16 cellular contexts compared by ENCODE assay signal in genomic region chr12:112627851-112628250, GRCh38.
DNase-seq lines count a peak whose midpoint lies in the region; ATAC-seq and TF ChIP-seq lines count a peak whose summit lies in the region.
"Had no signal": no experiment of that assay in that cellular context is flagged by ENCODE, and none has a peak within 500 bp of the region (broad histone marks: within the 10 kb centered on the region; RNA-seq: fewer than 3 reads in every experiment).

No MANE protein-coding gene starts in this region.

- H3K36me3 ChIP-seq in BLaER1 treated with 17β-estradiol and CSF1 and Interleukin-3, amounts not matched to agents 10 nM and 100 nM: no peaks in the 10 kb centered on the region
- no peaks in the 10 kb centered on the region for H3K36me3 ChIP-seq in mesendoderm (ENCODE audit: control insufficient read depth, insufficient read depth, low read length)

- in situ Hi-C loops in KBM-7 (cut with MboI; ENCODE audit: low pct_unique_long_range_greater_than_20kb, low sequenced_read_pairs): no loop called here

- no peak overlapping the region for H2BK5ac ChIP-seq in mesendoderm (ENCODE audit: low read length)

- no peak overlapping the region for H3K56ac ChIP-seq in mesendoderm (ENCODE audit: low read length)

- H3K27ac Mint-ChIP-seq in WTC11: no peak overlapping the region; the same call in 1 of the 2 replicates
- H3K27ac Mint-ChIP-seq: CD4-positive, CD25-positive, alpha-beta regulatory T cell; CD8-positive, alpha-beta memory T cell; GM23338 had no signal

- peaks cover 9% of the 10 kb centered on the region for H3K36me3 Mint-ChIP-seq in WTC11
- H3K36me3 Mint-ChIP-seq: CD4-positive, CD25-positive, alpha-beta regulatory T cell; CD8-positive, alpha-beta memory T cell had no signal

- no peaks in the 10 kb centered on the region for H4K20me1 ChIP-seq in BLaER1 treated with 17β-estradiol and CSF1 and Interleukin-3, amounts not matched to agents 10 nM and 100 nM

- WGBS in mesendoderm (ENCODE audit: extremely low coverage, insufficient coverage, low lambda C conversion rate): no CpG with 5 or more reads among the region's 7 CpGs

- no peak overlapping the region for H2AK5ac ChIP-seq in mesendoderm (ENCODE audit: low read length)

- POLR2A ChIA-PET in WTC11 (lab: Charles Lee): no interaction called here

- H3K27me3 Mint-ChIP-seq in WTC11 (ENCODE audit: low read depth): peaks cover 6% of the 10 kb centered on the region

- no peak overlapping the region for H3K4me3 Mint-ChIP-seq in WTC11
- H3K4me3 Mint-ChIP-seq: CD4-positive, CD25-positive, alpha-beta regulatory T cell; CD8-positive, alpha-beta memory T cell; GM23338 had no signal

- no peak overlapping the region for H4K8ac ChIP-seq in mesendoderm (ENCODE audit: low read depth, low read length)

- H2BK15ac ChIP-seq in mesendoderm (replicated peaks; ENCODE audit: low read depth): no peak overlapping the region

- H3K27ac ChIP-seq in BLaER1 treated with 17β-estradiol and CSF1 and Interleukin-3, amounts not matched to agents 10 nM and 100 nM: peak overlapping the region in 8 of 11 experiments; percentile 47 to 82 (median 71); a peak in 16 of 22 replicates
- H3K27ac ChIP-seq in mesendoderm (ENCODE audit: low read depth, low read length): no peak overlapping the region

- DNase-seq in KBM-7 (peak; percentile 11), WTC11 (ENCODE audit: low spot score) (no peak), mesendoderm (peak; percentile 38), retina (no peak)
- DNase-seq: 8988T; C1 segment of cervical spinal cord; Caco-2; CD4-positive, CD25-positive, alpha-beta regulatory T cell; CD8-positive, alpha-beta memory T cell; GDM1; HCEC 1CT; IMR-90 had no signal

- no peak overlapping the region for H3K23ac ChIP-seq in mesendoderm (ENCODE audit: low read length)

- H3K4ac ChIP-seq in mesendoderm (ENCODE audit: low read depth, low read length): no peak overlapping the region

- no peaks in the 10 kb centered on the region for H3K79me1 ChIP-seq in mesendoderm (ENCODE audit: low read length)

- peaks cover 11% of the 10 kb centered on the region for H3K9me3 Mint-ChIP-seq in WTC11

- H4K5ac ChIP-seq in mesendoderm (ENCODE audit: low read length): no peak overlapping the region

- no peak overlapping the region for H2BK120ac ChIP-seq in mesendoderm (ENCODE audit: low read depth, low read length)

- H3K18ac ChIP-seq in mesendoderm (ENCODE audit: low read length): no peak overlapping the region

- no peak for TF ChIP-seq CTCF in WTC11 (IDR thresholded peaks at IDR 0.05)

- peak overlapping the region; percentile 46 to 81 (median 64) for H3K4me2 ChIP-seq in BLaER1 treated with 17β-estradiol and CSF1 and Interleukin-3, amounts not matched to agents 10 nM and 100 nM
- H3K4me2 ChIP-seq in mesendoderm (ENCODE audit: low read length): no peak overlapping the region
- H3K4me2 ChIP-seq: GM23338 had no signal

- peaks cover 10% of the 10 kb centered on the region for H3K4me1 Mint-ChIP-seq in WTC11

- CTCF ChIA-PET in WTC11 (lab: Charles Lee): interaction anchor here (0.6 to 1.4 kb wide), 2 partner anchors 11 to 110 kb away, joined by 3 to 4 read pairs; no protein-coding TSS in a partner anchor

- H3K9ac ChIP-seq in BLaER1 treated with 17β-estradiol and CSF1 and Interleukin-3, amounts not matched to agents 10 nM and 100 nM: peak overlapping the region in 6 of 11 experiments; percentile 4 to 71 (median 56); a peak in 10 of 22 replicates
- no peak overlapping the region for H3K9ac ChIP-seq in mesendoderm (ENCODE audit: low read length)

- H3K79me2 ChIP-seq in mesendoderm (ENCODE audit: control insufficient read depth, insufficient read depth, low read length): no peaks in the 10 kb centered on the region

- peaks cover 6 to 23% (median 20%) of the 10 kb centered on the region in 10 experiments for H3K4me1 ChIP-seq in BLaER1 treated with 17β-estradiol and CSF1 and Interleukin-3, amounts not matched to agents 10 nM and 100 nM
- H3K4me1 ChIP-seq in mesendoderm (ENCODE audit: control insufficient read depth, low read depth, low read length): no peaks in the 10 kb centered on the region
- H3K4me1 ChIP-seq: Caco-2 had no signal

- ATAC-seq in WTC11 (no peak), GM18873 (IDR thresholded peaks at IDR 0.05; ENCODE audit: low FRiP score, unreplicated experiment) (no peak), HG03045 (IDR thresholded peaks at IDR 0.05; ENCODE audit: unreplicated experiment) (no peak)
- ATAC-seq: GM23338 had no signal

- H3K9me3 ChIP-seq in BLaER1 treated with 17β-estradiol and CSF1 and Interleukin-3, amounts not matched to agents 10 nM and 100 nM (replicated peaks in 1 of 11): peaks cover 0 to 24% (median 7%) of the 10 kb centered on the region in 11 experiments; a peak in 8 of 22 replicates

- H3K4me3 ChIP-seq in BLaER1 treated with 17β-estradiol and CSF1 and Interleukin-3, amounts not matched to agents 10 nM and 100 nM: peak overlapping the region in 2 of 10 experiments; percentile 0 to 21; a peak in 1 of 20 replicates
- no peak overlapping the region for H3K4me3 ChIP-seq in mesendoderm (ENCODE audit: low read length)
- H3K4me3 ChIP-seq: GM23338 had no signal

- no peaks in the 10 kb centered on the region for H3K27me3 ChIP-seq in BLaER1 treated with 17β-estradiol and CSF1 and Interleukin-3, amounts not matched to agents 10 nM and 100 nM
- H3K27me3 ChIP-seq in mesendoderm (ENCODE audit: insufficient read depth, low read length, poor library complexity): no peaks in the 10 kb centered on the region

TF ChIP-seq in WTC11, 78 proteins besides CTCF, POLR2A, EP300 and RAD21:
- TF ChIP-seq GTF2I (CRISPR knock-in tag; conservative IDR thresholded peaks at IDR 0.05) (0 out of 2 replicates have a peak, but pooled peaks have one; percentile 50), HMGA2 (CRISPR knock-in tag; IDR thresholded peaks at IDR 0.05) (no peak)

Comparison
In these comparisons a context has a peak if more than half of its experiments do, and no peak if none do; other contexts are left out.
1. DNase-seq: peak in KBM-7 (single experiment) and mesendoderm (single experiment); none in WTC11 (single experiment) and retina (single experiment).